Comparison of ENCODE assay signal across 27 cellular contexts in the genomic region with DNA sequence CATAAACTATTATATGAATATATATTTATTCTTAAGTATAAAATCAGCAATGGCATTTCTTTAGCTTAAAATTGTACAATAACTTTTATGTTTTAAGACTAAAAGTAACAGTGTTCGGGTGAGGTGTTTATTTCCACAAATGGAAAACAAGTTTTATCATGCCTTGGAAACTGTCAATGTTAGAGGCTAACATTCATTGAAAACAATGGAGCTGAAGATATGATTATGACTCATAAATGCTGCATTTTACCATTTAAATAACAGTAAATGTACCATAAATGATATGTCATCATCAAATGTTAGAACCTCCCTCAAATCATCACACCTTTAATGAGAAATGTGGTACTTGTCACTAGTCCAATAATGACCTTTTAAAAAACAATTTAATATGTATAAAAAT.
"Had no signal": no experiment of that assay in that cellular context is flagged by ENCODE, and none has a peak within 500 bp of the region (broad histone marks: within the 10 kb centered on the region; RNA-seq: fewer than 3 reads in every experiment).

No MANE protein-coding gene starts in this region.

- H3K9me3 ChIP-seq: esophagus muscularis mucosa, lower lobe of right lung, ovary, psoas muscle, sigmoid colon, spleen, testis, tibial artery, upper lobe of right lung, uterus had no signal

- H3K27me3 ChIP-seq: esophagus muscularis mucosa, heart right ventricle, ovary, sigmoid colon, spleen, testis, tibial artery, upper lobe of right lung, uterus had no signal

- H3K4me3 ChIP-seq: esophagus muscularis mucosa, heart right ventricle, lower lobe of right lung, ovary, psoas muscle, sigmoid colon, spleen, testis, tibial artery, upper lobe of right lung, uterus had no signal

- H3K27ac ChIP-seq: esophagus muscularis mucosa, heart right ventricle, lower lobe of right lung, ovary, psoas muscle, sigmoid colon, spleen, testis, tibial artery, upper lobe of right lung, uterus had no signal

- FAIRE-seq: endometrium had no signal

- H3K4me1 ChIP-seq: esophagus muscularis mucosa, heart right ventricle, lower lobe of right lung, psoas muscle, spleen, testis, tibial artery, upper lobe of right lung, uterus had no signal

- DNase-seq: cortex of kidney; effector memory CD8-positive, alpha-beta T cell; foreskin melanocyte; glutamatergic neuron; heart right ventricle; hippocampal formation; immature natural killer cell; islet precursor cell; left ventricle myocardium superior; lower lobe of right lung; natural killer cell; occipital lobe; ovary; posterior cingulate gyrus; psoas muscle; right cardiac atrium; sigmoid colon; spleen; stimulated activated CD4-positive, alpha-beta T cell treated with anti-CD3 and anti-CD28 coated beads, Interleukin-4, amount 100 ng/mL, for 4 hours; stimulated activated naive CD8-positive, alpha-beta T cell treated with anti-CD3 and anti-CD28 coated beads, Interleukin-15, Interleukin-2, amounts not matched to agents 100 U/mL and 50 U/mL, for 24 hours; substantia nigra; testis; tibial artery; upper lobe of right lung; uterus had no signal

- H3K36me3 ChIP-seq: esophagus muscularis mucosa, heart right ventricle, lower lobe of right lung, ovary, sigmoid colon, spleen, tibial artery, upper lobe of right lung, uterus had no signal
